ENCODE assay signal across 29 cellular contexts in the genomic region with DNA sequence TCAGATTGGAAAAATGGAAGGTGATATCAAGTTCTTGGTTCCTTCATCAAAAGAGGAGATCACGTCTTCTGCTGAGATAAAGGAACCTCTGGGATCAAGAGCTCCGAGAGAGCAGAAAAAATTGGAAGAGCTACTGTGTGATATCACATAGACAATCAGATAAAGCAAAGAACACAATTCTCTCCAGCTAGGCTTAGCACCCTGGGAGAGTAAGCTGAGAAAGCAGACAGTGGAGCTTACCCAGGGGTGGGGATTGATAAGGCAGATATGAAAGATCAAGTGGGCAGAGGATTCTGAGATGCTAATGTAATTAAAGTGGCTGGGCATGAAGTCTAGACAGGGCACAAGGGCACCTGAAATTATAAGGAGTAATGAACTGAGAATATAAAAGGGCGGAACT.
"Had no signal": no experiment of that assay in that cellular context is flagged by ENCODE, and none has a peak within 500 bp of the region (broad histone marks: within the 10 kb centered on the region; RNA-seq: fewer than 3 reads in every experiment).

No MANE protein-coding gene starts in this region.

- H3K36me3 Mint-ChIP-seq: naive thymus-derived CD8-positive, alpha-beta T cell; natural killer cell treated with Interleukin-12 subunit alpha and Interleukin-12 subunit beta and Interleukin-15 and Interleukin-18, amount 100 ng/mL, for 72 hours; neural progenitor cell; stimulated activated effector memory CD8-positive, alpha-beta T cell treated with anti-CD3 and anti-CD28 coated beads, Interleukin-12 subunit alpha, Interleukin-12 subunit beta, amount 100 ng/mL, for 72 hours; type B pancreatic cell had no signal

- H3K9ac ChIP-seq: neural progenitor cell, parathyroid adenoma had no signal

- H3K27ac ChIP-seq: neural progenitor cell, ovary, parathyroid adenoma, psoas muscle, right lobe of liver, sigmoid colon, suprapubic skin, testis, tibial artery, transverse colon, upper lobe of right lung, uterus had no signal

- H3K27ac Mint-ChIP-seq: naive thymus-derived CD8-positive, alpha-beta T cell; natural killer cell treated with Interleukin-12 subunit alpha and Interleukin-12 subunit beta and Interleukin-15 and Interleukin-18, amount 100 ng/mL, for 72 hours; nephron progenitor cell; neural progenitor cell; progenitor cell of endocrine pancreas; stimulated activated effector memory CD8-positive, alpha-beta T cell treated with anti-CD3 and anti-CD28 coated beads, Interleukin-12 subunit alpha, Interleukin-12 subunit beta, amount 100 ng/mL, for 72 hours; stimulated activated naive CD8-positive, alpha-beta T cell treated with anti-CD3 and anti-CD28 coated beads, Interleukin-15, amount 100 ng/mL, for 72 hours; type B pancreatic cell had no signal

- H3K9me3 Mint-ChIP-seq: naive thymus-derived CD8-positive, alpha-beta T cell; natural killer cell treated with Interleukin-12 subunit alpha and Interleukin-12 subunit beta and Interleukin-15 and Interleukin-18, amount 100 ng/mL, for 72 hours; neural progenitor cell; stimulated activated effector memory CD8-positive, alpha-beta T cell treated with anti-CD3 and anti-CD28 coated beads, Interleukin-12 subunit alpha, Interleukin-12 subunit beta, amount 100 ng/mL, for 72 hours; stimulated activated naive CD8-positive, alpha-beta T cell treated with anti-CD3 and anti-CD28 coated beads, Interleukin-15, amount 100 ng/mL, for 72 hours; type B pancreatic cell had no signal

- H3K79me2 ChIP-seq: parathyroid adenoma had no signal

- H3K4me1 ChIP-seq: neural progenitor cell, psoas muscle, right lobe of liver, sigmoid colon, suprapubic skin, testis, tibial artery, transverse colon, upper lobe of right lung, uterus had no signal

- H3K27me3 ChIP-seq: neural progenitor cell, ovary, right lobe of liver, sigmoid colon, testis, transverse colon, upper lobe of right lung, uterus had no signal

- ATAC-seq: naive thymus-derived CD8-positive, alpha-beta T cell; natural killer cell treated with Interleukin-12 subunit alpha and Interleukin-12 subunit beta and Interleukin-15 and Interleukin-18, amount 100 ng/mL, for 72 hours; psoas muscle; right cardiac atrium; right lobe of liver; stimulated activated effector memory CD8-positive, alpha-beta T cell treated with anti-CD3 and anti-CD28 coated beads, Interleukin-12 subunit alpha, Interleukin-12 subunit beta, amount 100 ng/mL, for 72 hours; stimulated activated naive CD8-positive, alpha-beta T cell treated with anti-CD3 and anti-CD28 coated beads, Interleukin-15, amount 100 ng/mL, for 72 hours; stimulated activated naive CD8-positive, alpha-beta T cell treated with anti-CD3 and anti-CD28 coated beads, Interleukin-15, Interleukin-2, amounts not matched to agents 100 U/mL and 50 U/mL, for 24 hours; upper lobe of right lung had no signal

- H3K9me3 ChIP-seq: ovary, psoas muscle, right lobe of liver, sigmoid colon, suprapubic skin, testis, tibial artery, transverse colon, upper lobe of right lung, uterus had no signal

- H3K4me3 ChIP-seq: neural progenitor cell, ovary, psoas muscle, right lobe of liver, sigmoid colon, suprapubic skin, testis, tibial artery, transverse colon, upper lobe of right lung, uterus had no signal

- DNase-seq: naive thymus-derived CD8-positive, alpha-beta T cell; nephron progenitor cell; occipital lobe; ovary; psoas muscle; right cardiac atrium; right lobe of liver; sigmoid colon; small intestine; stimulated activated CD4-positive, alpha-beta T cell treated with anti-CD3 and anti-CD28 coated beads, Interleukin-15, amount 100 ng/mL, for 24 hours; stimulated activated CD4-positive, alpha-beta T cell treated with anti-CD3 and anti-CD28 coated beads, Interleukin-2, amount 100 ng/mL, for 24 hours; stimulated activated CD4-positive, alpha-beta T cell treated with anti-CD3 and anti-CD28 coated beads, Interleukin-2, amount 100 ng/mL, for 48 hours; stimulated activated CD4-positive, alpha-beta T cell treated with anti-CD3 and anti-CD28 coated beads, Interleukin-4, amount 100 ng/mL, for 24 hours; stimulated activated naive CD4-positive, alpha-beta T cell; stimulated activated naive CD8-positive, alpha-beta T cell treated with anti-CD3 and anti-CD28 coated beads, Interleukin-15, amount 100 ng/mL, for 72 hours; stimulated activated naive CD8-positive, alpha-beta T cell treated with anti-CD3 and anti-CD28 coated beads, Interleukin-15, Interleukin-2, amounts not matched to agents 100 U/mL and 50 U/mL, for 24 hours; substantia nigra; testis; tibial artery; transverse colon; upper lobe of right lung; uterus had no signal

- H3K4me2 ChIP-seq: neural progenitor cell had no signal

- H3K4me1 Mint-ChIP-seq: naive thymus-derived CD8-positive, alpha-beta T cell; stimulated activated effector memory CD8-positive, alpha-beta T cell treated with anti-CD3 and anti-CD28 coated beads, Interleukin-12 subunit alpha, Interleukin-12 subunit beta, amount 100 ng/mL, for 72 hours; stimulated activated naive CD8-positive, alpha-beta T cell treated with anti-CD3 and anti-CD28 coated beads, Interleukin-15, amount 100 ng/mL, for 72 hours had no signal

- H3K36me3 ChIP-seq: neural progenitor cell, ovary, right lobe of liver, sigmoid colon, suprapubic skin, tibial artery, transverse colon, upper lobe of right lung, uterus had no signal

- H3K4me3 Mint-ChIP-seq: naive thymus-derived CD8-positive, alpha-beta T cell; natural killer cell treated with Interleukin-12 subunit alpha and Interleukin-12 subunit beta and Interleukin-15 and Interleukin-18, amount 100 ng/mL, for 72 hours; nephron progenitor cell; neural progenitor cell; stimulated activated effector memory CD8-positive, alpha-beta T cell treated with anti-CD3 and anti-CD28 coated beads, Interleukin-12 subunit alpha, Interleukin-12 subunit beta, amount 100 ng/mL, for 72 hours; stimulated activated naive CD8-positive, alpha-beta T cell treated with anti-CD3 and anti-CD28 coated beads, Interleukin-15, amount 100 ng/mL, for 72 hours; type B pancreatic cell had no signal
